ENCODE assay signal across 1 cellular context in the genomic region with DNA sequence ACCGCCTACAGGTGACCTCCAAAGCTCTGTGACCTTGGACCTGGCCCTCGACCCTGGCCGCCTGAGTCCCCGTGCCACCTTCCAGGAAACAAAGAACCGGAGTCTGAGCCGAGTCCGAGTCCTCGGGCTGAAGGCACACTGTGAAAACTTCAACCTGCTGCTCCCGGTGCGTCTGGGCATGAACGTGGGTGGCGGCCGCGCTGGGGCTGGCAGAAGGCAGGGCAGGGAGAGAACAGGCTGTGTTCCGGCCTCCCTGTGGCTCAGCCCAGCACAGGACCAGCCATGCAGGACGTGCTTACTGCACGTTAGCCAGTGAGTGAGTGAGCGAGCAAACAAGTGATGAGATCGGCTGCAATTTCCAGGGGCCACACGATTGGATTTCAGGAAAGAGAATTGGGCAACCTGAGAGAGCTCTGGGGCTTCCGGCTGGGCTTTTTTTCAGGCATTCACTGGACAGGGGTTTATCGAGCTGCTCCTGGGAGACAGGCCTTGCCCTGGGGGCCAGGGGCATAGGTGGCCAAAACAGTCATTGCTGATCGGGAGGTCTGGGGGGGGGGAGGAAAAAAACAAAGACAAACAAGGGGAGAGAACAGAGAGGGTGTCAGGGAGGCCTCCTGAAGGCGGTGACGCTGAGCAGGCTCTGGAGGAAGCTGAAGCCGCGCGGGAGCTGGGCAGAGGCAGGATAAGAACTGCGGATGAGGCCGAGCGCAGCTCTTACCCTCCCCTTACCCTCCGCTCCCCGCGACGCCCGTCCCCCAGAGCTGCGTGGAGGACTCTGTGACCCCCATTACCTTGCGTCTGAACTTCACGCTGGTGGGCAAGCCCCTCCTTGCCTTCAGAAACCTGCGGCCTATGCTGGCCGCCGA.
A peak's percentile ranks its signal among the peaks of the same experiment; 100 is the strongest.
TF ChIP-seq lines count a peak whose summit lies in the region.

No MANE protein-coding gene starts in this region.

TF ChIP-seq in HepG2, 621 proteins besides CTCF, POLR2A, EP300 and RAD21 (continued from another document and continues in another):
- TF ChIP-seq ZBTB10 (CRISPR knock-in tag; IDR thresholded peaks at IDR 0.05; ENCODE audit: borderline replicate concordance) (no peak), SKI (IDR thresholded peaks at IDR 0.05; ENCODE audit: partially characterized antibody) (no peak), NCOA1 (CRISPR knock-in tag; IDR thresholded peaks at IDR 0.05) (no peak), BORCS8-MEF2B (CRISPR knock-in tag; IDR thresholded peaks at IDR 0.05) (no peak; the same call in 1 of the 2 replicates), HNRNPK (IDR thresholded peaks at IDR 0.05; ENCODE audit: low read depth, low read length, poor library complexity, severe bottlenecking) (no peak), ZNF484 (CRISPR knock-in tag; IDR thresholded peaks at IDR 0.05; ENCODE audit: borderline replicate concordance, low read depth) (no peak), ZFP62 (CRISPR knock-in tag; IDR thresholded peaks at IDR 0.05) (no peak), XBP1 (CRISPR knock-in tag; IDR thresholded peaks at IDR 0.05) (no peak), KDM5A (IDR thresholded peaks at IDR 0.05; ENCODE audit: borderline replicate concordance, low read length) (no peak), SP1 (IDR thresholded peaks at IDR 0.05) (no peak), SP1 (CRISPR knock-in tag; IDR thresholded peaks at IDR 0.05) (no peak), POLR2AphosphoS2 (IDR thresholded peaks at IDR 0.05; ENCODE audit: low read depth, low read length) (no peak), CENPBD1 (CRISPR knock-in tag; IDR thresholded peaks at IDR 0.05; ENCODE audit: borderline replicate concordance, low read depth) (no peak), SMAD3 (CRISPR knock-in tag; IDR thresholded peaks at IDR 0.05) (no peak), TEAD3 (CRISPR knock-in tag; optimal IDR thresholded peaks at IDR 0.05; ENCODE audit: borderline replicate concordance) (peak; percentile 50), MED13 (CRISPR knock-in tag; IDR thresholded peaks at IDR 0.05) (no peak), SMARCC2 (IDR thresholded peaks at IDR 0.05) (no peak), ZNF614 (CRISPR knock-in tag; IDR thresholded peaks at IDR 0.05; ENCODE audit: borderline replicate concordance) (no peak), NFE2 (CRISPR knock-in tag; IDR thresholded peaks at IDR 0.05) (no peak), PAF1 (CRISPR knock-in tag; IDR thresholded peaks at IDR 0.05) (no peak), ZBTB44 (CRISPR knock-in tag; IDR thresholded peaks at IDR 0.05) (no peak), ZNF549 (CRISPR knock-in tag; IDR thresholded peaks at IDR 0.05) (no peak), ZNF180 (CRISPR knock-in tag; IDR thresholded peaks at IDR 0.05; ENCODE audit: borderline replicate concordance, low read depth) (no peak), SUZ12 (IDR thresholded peaks at IDR 0.05; ENCODE audit: low read depth, low read length) (no peak), ZNF724P (CRISPR knock-in tag; IDR thresholded peaks at IDR 0.05; ENCODE audit: borderline replicate concordance) (no peak), HDAC2 (CRISPR knock-in tag; IDR thresholded peaks at IDR 0.05) (peak; percentile 55; the same call in 1 of the 2 replicates), ZFP36L1 (CRISPR knock-in tag; IDR thresholded peaks at IDR 0.05) (no peak), NFRKB (IDR thresholded peaks at IDR 0.05) (no peak), REXO4 (CRISPR knock-in tag; IDR thresholded peaks at IDR 0.05; ENCODE audit: borderline replicate concordance) (no peak), ZNF580 (CRISPR knock-in tag; IDR thresholded peaks at IDR 0.05; ENCODE audit: borderline replicate concordance, low read depth) (no peak), JUND (CRISPR knock-in tag; IDR thresholded peaks at IDR 0.05) (peak; percentile 42; the same call in 1 of the 2 replicates), KMT2B (CRISPR knock-in tag; IDR thresholded peaks at IDR 0.05) (no peak), ZNF292 (CRISPR knock-in tag; IDR thresholded peaks at IDR 0.05; ENCODE audit: borderline replicate concordance, low read depth) (peak; percentile 93; the same call in 1 of the 2 replicates), ZNF605 (CRISPR knock-in tag; IDR thresholded peaks at IDR 0.05) (0 out of 2 replicates have a peak, but pooled peaks have one; percentile 35), NKX3-1 (CRISPR knock-in tag; IDR thresholded peaks at IDR 0.05) (no peak), SETDB1 (CRISPR knock-in tag; IDR thresholded peaks at IDR 0.05; ENCODE audit: borderline replicate concordance) (no peak), ZNF296 (CRISPR knock-in tag; conservative IDR thresholded peaks at IDR 0.05) (no peak; the same call in 1 of the 2 replicates)
- TF ChIP-seq, protein P1, sequence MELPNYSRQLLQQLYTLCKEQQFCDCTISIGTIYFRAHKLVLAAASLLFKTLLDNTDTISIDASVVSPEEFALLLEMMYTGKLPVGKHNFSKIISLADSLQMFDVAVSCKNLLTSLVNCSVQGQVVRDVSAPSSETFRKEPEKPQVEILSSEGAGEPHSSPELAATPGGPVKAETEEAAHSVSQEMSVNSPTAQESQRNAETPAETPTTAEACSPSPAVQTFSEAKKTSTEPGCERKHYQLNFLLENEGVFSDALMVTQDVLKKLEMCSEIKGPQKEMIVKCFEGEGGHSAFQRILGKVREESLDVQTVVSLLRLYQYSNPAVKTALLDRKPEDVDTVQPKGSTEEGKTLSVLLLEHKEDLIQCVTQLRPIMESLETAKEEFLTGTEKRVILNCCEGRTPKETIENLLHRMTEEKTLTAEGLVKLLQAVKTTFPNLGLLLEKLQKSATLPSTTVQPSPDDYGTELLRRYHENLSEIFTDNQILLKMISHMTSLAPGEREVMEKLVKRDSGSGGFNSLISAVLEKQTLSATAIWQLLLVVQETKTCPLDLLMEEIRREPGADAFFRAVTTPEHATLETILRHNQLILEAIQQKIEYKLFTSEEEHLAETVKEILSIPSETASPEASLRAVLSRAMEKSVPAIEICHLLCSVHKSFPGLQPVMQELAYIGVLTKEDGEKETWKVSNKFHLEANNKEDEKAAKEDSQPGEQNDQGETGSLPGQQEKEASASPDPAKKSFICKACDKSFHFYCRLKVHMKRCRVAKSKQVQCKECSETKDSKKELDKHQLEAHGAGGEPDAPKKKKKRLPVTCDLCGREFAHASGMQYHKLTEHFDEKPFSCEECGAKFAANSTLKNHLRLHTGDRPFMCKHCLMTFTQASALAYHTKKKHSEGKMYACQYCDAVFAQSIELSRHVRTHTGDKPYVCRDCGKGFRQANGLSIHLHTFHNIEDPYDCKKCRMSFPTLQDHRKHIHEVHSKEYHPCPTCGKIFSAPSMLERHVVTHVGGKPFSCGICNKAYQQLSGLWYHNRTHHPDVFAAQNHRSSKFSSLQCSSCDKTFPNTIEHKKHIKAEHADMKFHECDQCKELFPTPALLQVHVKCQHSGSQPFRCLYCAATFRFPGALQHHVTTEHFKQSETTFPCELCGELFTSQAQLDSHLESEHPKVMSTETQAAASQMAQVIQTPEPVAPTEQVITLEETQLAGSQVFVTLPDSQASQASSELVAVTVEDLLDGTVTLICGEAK (IDR thresholded peaks at IDR 0.05) = no peak
- TF ChIP-seq, protein P1 (CRISPR knock-in tag; IDR thresholded peaks at IDR 0.05) = peak; percentile 44; the same call in 1 of the 2 replicates
- TF ChIP-seq, protein P2, sequence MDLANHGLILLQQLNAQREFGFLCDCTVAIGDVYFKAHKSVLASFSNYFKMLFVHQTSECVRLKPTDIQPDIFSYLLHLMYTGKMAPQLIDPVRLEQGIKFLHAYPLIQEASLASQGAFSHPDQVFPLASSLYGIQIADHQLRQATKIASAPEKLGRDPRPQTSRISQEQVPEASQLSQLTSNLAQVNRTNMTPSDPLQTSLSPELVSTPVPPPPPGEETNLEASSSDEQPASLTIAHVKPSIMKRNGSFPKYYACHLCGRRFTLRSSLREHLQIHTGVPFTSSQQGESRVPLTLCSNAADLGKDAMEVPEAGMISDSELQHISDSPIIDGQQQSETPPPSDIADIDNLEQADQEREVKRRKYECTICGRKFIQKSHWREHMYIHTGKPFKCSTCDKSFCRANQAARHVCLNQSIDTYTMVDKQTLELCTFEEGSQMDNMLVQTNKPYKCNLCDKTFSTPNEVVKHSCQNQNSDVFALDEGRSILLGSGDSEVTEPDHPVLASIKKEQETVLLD (CRISPR knock-in tag; IDR thresholded peaks at IDR 0.05; ENCODE audit: low read depth) = no peak
- TF ChIP-seq, protein P3, sequence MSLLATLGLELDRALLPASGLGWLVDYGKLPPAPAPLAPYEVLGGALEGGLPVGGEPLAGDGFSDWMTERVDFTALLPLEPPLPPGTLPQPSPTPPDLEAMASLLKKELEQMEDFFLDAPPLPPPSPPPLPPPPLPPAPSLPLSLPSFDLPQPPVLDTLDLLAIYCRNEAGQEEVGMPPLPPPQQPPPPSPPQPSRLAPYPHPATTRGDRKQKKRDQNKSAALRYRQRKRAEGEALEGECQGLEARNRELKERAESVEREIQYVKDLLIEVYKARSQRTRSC (CRISPR knock-in tag; IDR thresholded peaks at IDR 0.05; ENCODE audit: low read depth) = no peak; the same call in 1 of the 2 replicates
